ENCODE assay signal across 20 cellular contexts in genomic region chr11:43545610-43546009, GRCh38.
DNase-seq lines count a peak whose midpoint lies in the region; ATAC-seq, FAIRE-seq and TF ChIP-seq lines count a peak whose summit lies in the region.
"Had no signal": no experiment of that assay in that cellular context is flagged by ENCODE, and none has a peak within 500 bp of the region (broad histone marks: within the 10 kb centered on the region; RNA-seq: fewer than 3 reads in every experiment).

No MANE protein-coding gene starts in this region.

- no peaks in the 10 kb centered on the region for H4K20me1 ChIP-seq in K562 (replicated peaks; ENCODE audit: control insufficient read depth, insufficient read depth, low read length)
- H4K20me1 ChIP-seq: BLaER1 had no signal

- 0% methylated on average over 1 of the region's 1 CpG for WGBS in K562 (ENCODE audit: insufficient coverage, low coverage, missing lambda C conversion rate)

- CTCF ChIA-PET in K562 (lab: Yijun Ruan, JAX; ENCODE audit: low intra/inter-chr PET ratio): no interaction called here

- ATAC-seq in K562: no peak
- ATAC-seq: GM23338, HCT116 had no signal

- H3K9me1 ChIP-seq in K562 (ENCODE audit: control insufficient read depth, insufficient read depth, low read length): no peaks in the 10 kb centered on the region

- H3K27ac Mint-ChIP-seq in activated T-cell treated with anti-CD3 and anti-CD28 coated beads, Interleukin-2, amount 50 U/mL, for 24 hours: no peak overlapping the region
- H3K27ac Mint-ChIP-seq: CD14-positive monocyte; CD4-positive, alpha-beta memory T cell; GM23338 had no signal

- POLR2A ChIA-PET in K562 (lab: Yijun Ruan, JAX): no interaction called here

- TF ChIP-seq RAD21 in K562 (CRISPR knock-in tag; conservative IDR thresholded peaks at IDR 0.05 in 1 of 2, IDR thresholded peaks at IDR 0.05 in 1 of 2): no peak

- H3K27ac ChIP-seq in K562 (ENCODE audit: extremely low read depth, low read depth, low read length): no peak overlapping the region
- H3K27ac ChIP-seq: 22Rv1, A549, BLaER1, HL-60 had no signal

- in situ Hi-C loops in K562 (cut with MboI): no loop called here

- no peak overlapping the region for H3K4me3 Mint-ChIP-seq in activated T-cell treated with anti-CD3 and anti-CD28 coated beads, Interleukin-2, amount 50 U/mL, for 24 hours
- H3K4me3 Mint-ChIP-seq: CD14-positive monocyte; CD4-positive, alpha-beta memory T cell; GM23338 had no signal

- no peak overlapping the region for H3K9ac ChIP-seq in K562 (ENCODE audit: insufficient read depth in 1 of 2, low read depth in 2 of 2, low read length in 2 of 2)
- H3K9ac ChIP-seq: BLaER1 had no signal

- BruUV-seq in K562 (replicated peaks; lab: Mats Ljungman, UMichigan): no TSS peak

- no peaks in the 10 kb centered on the region for H3K9me3 ChIP-seq in K562 (replicated peaks; ENCODE audit: control insufficient read depth, insufficient read depth, low read depth, low read length)

- H3K27me3 Mint-ChIP-seq in activated T-cell treated with anti-CD3 and anti-CD28 coated beads, Interleukin-2, amount 50 U/mL, for 24 hours: peaks cover 79% of the 10 kb centered on the region

- no peaks in the 10 kb centered on the region for H3K9me3 Mint-ChIP-seq in activated T-cell treated with anti-CD3 and anti-CD28 coated beads, Interleukin-2, amount 50 U/mL, for 24 hours
- H3K9me3 Mint-ChIP-seq: CD4-positive, alpha-beta memory T cell had no signal

- intact Hi-C loops in K562 (cut with micrococcal nuclease): no loop called here

- H3K36me3 ChIP-seq in K562 (ENCODE audit: control insufficient read depth, insufficient read depth, low read length): no peaks in the 10 kb centered on the region
- H3K36me3 ChIP-seq: BLaER1 had no signal

- TF ChIP-seq EP300 in K562 (IDR thresholded peaks at IDR 0.05; ENCODE audit: low read length): no peak

- H3K4me2 ChIP-seq in K562 (ENCODE audit: insufficient read depth, low read length): no peak overlapping the region
- H3K4me2 ChIP-seq: A549, BLaER1, GM23338 had no signal

- no peak for TF ChIP-seq POLR2A in K562 (conservative IDR thresholded peaks at IDR 0.05)

- peaks cover 2 to 14% of the 10 kb centered on the region in 2 experiments; a peak in 2 of 5 replicates for H3K27me3 ChIP-seq in K562 (ENCODE audit: control insufficient read depth in 2 of 2, insufficient read depth in 2 of 2, low read length in 2 of 2)
- H3K27me3 ChIP-seq: BLaER1 had no signal

- peak; percentile 18 for DNase-seq in DMS53 (lab: John Stamatoyannopoulos, UW)
- no peak for DNase-seq in DMS53 treated with DMSO at 0.1 percent for 48 hours (lab: John Stamatoyannopoulos, UW; ENCODE audit: unreplicated experiment)
- DNase-seq in MV-4-11 (lab: John Stamatoyannopoulos, UW): peak; percentile 87
- DNase-seq in K562 (ENCODE audit: extremely low read depth in 1 of 4, low spot score in 3 of 4): no peak
- no peak for DNase-seq in activated T-cell treated with anti-CD3 and anti-CD28 coated beads, Interleukin-2, amount 50 U/mL, for 24 hours
- DNase-seq in amygdala (lab: John Stamatoyannopoulos, UW): no peak
- DNase-seq: CD4-positive, alpha-beta memory T cell; DMS153; DND-41; H7 had no signal

- no peaks in the 10 kb centered on the region for H3K79me2 ChIP-seq in K562 (ENCODE audit: control insufficient read depth, insufficient read depth, low read length)

- H3K36me3 Mint-ChIP-seq in activated T-cell treated with anti-CD3 and anti-CD28 coated beads, Interleukin-2, amount 50 U/mL, for 24 hours (ENCODE audit: low read depth): no peaks in the 10 kb centered on the region
- H3K36me3 Mint-ChIP-seq: CD14-positive monocyte; CD4-positive, alpha-beta memory T cell had no signal

- TF ChIP-seq CTCF in K562 (IDR thresholded peaks at IDR 0.05 in 2 of 3, conservative IDR thresholded peaks at IDR 0.05 in 1 of 3; ENCODE audit: insufficient read depth in 2 of 3, low read depth in 1 of 3, low read length in 3 of 3): no peak

- FAIRE-seq in K562 (lab: Jason Lieb, UNC) (no peak), islet of Langerhans (lab: Jason Lieb, UNC) (peak; percentile 56)
- FAIRE-seq: A549, G401.6, GM12891 had no signal

- no peak overlapping the region for H2AFZ ChIP-seq in K562 (ENCODE audit: low read depth, low read length)
- H2AFZ ChIP-seq: GM23338 had no signal

- H3K4me1 Mint-ChIP-seq in activated T-cell treated with anti-CD3 and anti-CD28 coated beads, Interleukin-2, amount 50 U/mL, for 24 hours (ENCODE audit: low read depth): peaks cover 5% of the 10 kb centered on the region

- peaks cover 10 to 16% of the 10 kb centered on the region in 2 experiments; a peak in 3 of 5 replicates for H3K4me1 ChIP-seq in K562 (replicated peaks in 1 of 2; ENCODE audit: control insufficient read depth in 2 of 2, insufficient read depth in 2 of 2, low read length in 2 of 2)
- H3K4me1 ChIP-seq: BLaER1 had no signal

- no peak overlapping the region for H3K4me3 ChIP-seq in K562
- H3K4me3 ChIP-seq: A549, BLaER1, GM23338 had no signal

TF ChIP-seq in K562, 482 proteins besides CTCF, POLR2A, EP300 and RAD21 (continues in another document):
- no peak for TF ChIP-seq MCM5 (IDR thresholded peaks at IDR 0.05; ENCODE audit: low read depth)
- no peak for TF ChIP-seq IRF2 (CRISPR knock-in tag; IDR thresholded peaks at IDR 0.05)
- TF ChIP-seq NFYB (IDR thresholded peaks at IDR 0.05; ENCODE audit: extremely low read depth, insufficient read length): peak; percentile 76
- no peak for TF ChIP-seq FOS (IDR thresholded peaks at IDR 0.05; ENCODE audit: extremely low read depth, insufficient read length)
- TF ChIP-seq ZZZ3 (IDR thresholded peaks at IDR 0.05): no peak
- TF ChIP-seq EZH2 (IDR thresholded peaks at IDR 0.05; ENCODE audit: borderline replicate concordance, low read depth, low read length): no peak
- TF ChIP-seq MGA (IDR thresholded peaks at IDR 0.05): no peak

Comparison
In these comparisons a context has a peak if more than half of its experiments do, and no peak if none do; other contexts are left out.
1. DNase-seq: peak in DMS53 (single experiment) and MV-4-11 (single experiment); none in DMS53 treated with DMSO at 0.1 percent for 48 hours (single experiment), K562 (0 of 4), activated T-cell treated with anti-CD3 and anti-CD28 coated beads, Interleukin-2, amount 50 U/mL, for 24 hours (single experiment) and amygdala (0 of 56).